15 cellular contexts compared by ENCODE assay signal in genomic region chr14:100104006-100104352, GRCh38. TPM values are rescaled to one million over a fixed set of nuclear protein-coding genes. Genes with fewer than 3 reads are reported as not detected.
DNase-seq lines count a peak whose midpoint lies in the region; ATAC-seq and TF ChIP-seq lines count a peak whose summit lies in the region.
"Had no signal": no experiment of that assay in that cellular context is flagged by ENCODE, and none has a peak within 500 bp of the region (broad histone marks: within the 10 kb centered on the region; RNA-seq: fewer than 3 reads in every experiment).

No MANE protein-coding gene starts in this region.

- H3K4me3 Mint-ChIP-seq in activated naive CD4-positive, alpha-beta T cell treated with anti-CD3 and anti-CD28 coated beads, Interleukin-2, amount 10 ng/mL, durations not matched to agents 7 days and 5 days = peak overlapping the region; percentile 48
- H3K4me3 Mint-ChIP-seq in activated CD8-positive, alpha-beta T cell treated with anti-CD3 and anti-CD28 coated beads, Interleukin-2, amount 10 ng/mL, durations not matched to agents 7 days and 5 days = peak overlapping the region; percentile 53
- H3K4me3 Mint-ChIP-seq: H9 had no signal

- H3K27me3 ChIP-seq in hepatocyte = no peaks in the 10 kb centered on the region

- H3K79me2 ChIP-seq in hepatocyte = peaks cover 6% of the 10 kb centered on the region

- no peaks in the 10 kb centered on the region for H3K9me3 ChIP-seq in hepatocyte (ENCODE audit: low read depth)

- no peaks in the 10 kb centered on the region for H3K27me3 Mint-ChIP-seq in activated naive CD4-positive, alpha-beta T cell treated with anti-CD3 and anti-CD28 coated beads, Interleukin-2, amount 10 ng/mL, durations not matched to agents 7 days and 5 days
- no peaks in the 10 kb centered on the region for H3K27me3 Mint-ChIP-seq in activated CD8-positive, alpha-beta T cell treated with anti-CD3 and anti-CD28 coated beads, Interleukin-2, amount 10 ng/mL, durations not matched to agents 7 days and 5 days (ENCODE audit: low read depth)

- peaks cover 20% of the 10 kb centered on the region for H3K4me1 ChIP-seq in hepatocyte (ENCODE audit: insufficient read depth)

- H3K27ac ChIP-seq in hepatocyte (no peak overlapping the region), temporal lobe (ENCODE audit: low read depth, low read length) (peak overlapping the region; percentile 0)
- H3K27ac ChIP-seq: WERI-Rb-1 had no signal

- H4K20me1 ChIP-seq in hepatocyte (ENCODE audit: insufficient read depth, poor library complexity, severe bottlenecking) = no peaks in the 10 kb centered on the region

- 73% methylated on average over 4 of the region's 4 CpGs for WGBS in hepatocyte (ENCODE audit: low lambda C conversion rate, missing lambda C conversion rate)

- DNase-seq in activated naive CD4-positive, alpha-beta T cell treated with anti-CD3 and anti-CD28 coated beads, Interleukin-2, amount 10 ng/mL, durations not matched to agents 7 days and 5 days = no peak
- DNase-seq in activated naive CD4-positive, alpha-beta T cell (lab: John Stamatoyannopoulos, UW) = no peak
- no peak for DNase-seq in activated CD8-positive, alpha-beta T cell treated with anti-CD3 and anti-CD28 coated beads, Interleukin-2, amount 10 ng/mL, durations not matched to agents 7 days and 5 days
- DNase-seq in hepatocyte (ENCODE audit: low spot score) (no peak), SKM-1 treated with dmso at 0.1 percent for 144 hours (lab: John Stamatoyannopoulos, UW; ENCODE audit: unreplicated experiment) (no peak), HT-29 (ENCODE audit: low spot score) (no peak)
- no peak for DNase-seq in stimulated activated CD4-positive, alpha-beta T cell treated with anti-CD3 and anti-CD28 coated beads, Interleukin-4, amount 100 ng/mL, for 4 hours
- DNase-seq: C1 segment of cervical spinal cord; H9; Karpas-422; NCI-H2227 treated with DMSO at 0.1 percent for 48 hours; stimulated activated naive CD4-positive, alpha-beta T cell treated with Interleukin-2 at 50 U/mL for 16 hours; WERI-Rb-1 had no signal

- CTCF ChIA-PET in activated naive CD4-positive, alpha-beta T cell treated with anti-CD3 and anti-CD28 coated beads, Interleukin-2, amount 10 ng/mL, durations not matched to agents 7 days and 5 days (lab: Charles Lee) = interaction anchor here (0.9 to 14.4 kb wide), 6 partner anchors 9 to 121 kb away, joined by 3 to 488 read pairs (median 4); partner anchors contain the start of gene EVL
- CTCF ChIA-PET in activated CD8-positive, alpha-beta T cell treated with anti-CD3 and anti-CD28 coated beads, Interleukin-2, amount 10 ng/mL, durations not matched to agents 7 days and 5 days (lab: Charles Lee) = interaction anchor here (0.8 to 13.2 kb wide), 10 partner anchors 8 to 130 kb away, joined by 3 to 321 read pairs (median 6); partner anchors contain the start of gene EVL

- POLR2A ChIA-PET in activated CD8-positive, alpha-beta T cell treated with anti-CD3 and anti-CD28 coated beads, Interleukin-2, amount 10 ng/mL, durations not matched to agents 7 days and 5 days (lab: Charles Lee) = interaction anchor here (1.8 to 3.6 kb wide), 5 partner anchors 22 to 38 kb away, joined by 8 to 20 read pairs (median 13); partner anchors contain the start of gene EVL

- no peak overlapping the region for H2AFZ ChIP-seq in hepatocyte

- peak overlapping the region; percentile 35 for H3K4me2 ChIP-seq in hepatocyte

- no peak for TF ChIP-seq CTCF in hepatocyte (IDR thresholded peaks at IDR 0.05; ENCODE audit: poor library complexity)

- no peak for ATAC-seq in activated CD8-positive, alpha-beta T cell treated with anti-CD3 and anti-CD28 coated beads, Interleukin-2, amount 10 ng/mL, durations not matched to agents 7 days and 5 days
- ATAC-seq: Panc1 had no signal

- no peaks in the 10 kb centered on the region for H3K9me2 ChIP-seq in hepatocyte (replicated peaks; ENCODE audit: insufficient read depth)

- H3K27ac Mint-ChIP-seq in activated naive CD4-positive, alpha-beta T cell treated with anti-CD3 and anti-CD28 coated beads, Interleukin-2, amount 10 ng/mL, durations not matched to agents 7 days and 5 days = peak overlapping the region; percentile 94
- peak overlapping the region; percentile 76 for H3K27ac Mint-ChIP-seq in activated CD8-positive, alpha-beta T cell treated with anti-CD3 and anti-CD28 coated beads, Interleukin-2, amount 10 ng/mL, durations not matched to agents 7 days and 5 days

- H3K4me3 ChIP-seq in hepatocyte = no peak overlapping the region

- no peaks in the 10 kb centered on the region for H3K9me3 Mint-ChIP-seq in activated naive CD4-positive, alpha-beta T cell treated with anti-CD3 and anti-CD28 coated beads, Interleukin-2, amount 10 ng/mL, durations not matched to agents 7 days and 5 days
- no peaks in the 10 kb centered on the region for H3K9me3 Mint-ChIP-seq in activated CD8-positive, alpha-beta T cell treated with anti-CD3 and anti-CD28 coated beads, Interleukin-2, amount 10 ng/mL, durations not matched to agents 7 days and 5 days (ENCODE audit: insufficient read depth)
- H3K9me3 Mint-ChIP-seq: H9 had no signal

- H3K4me1 Mint-ChIP-seq in activated naive CD4-positive, alpha-beta T cell treated with anti-CD3 and anti-CD28 coated beads, Interleukin-2, amount 10 ng/mL, durations not matched to agents 7 days and 5 days = peaks cover 98% of the 10 kb centered on the region
- H3K4me1 Mint-ChIP-seq in activated CD8-positive, alpha-beta T cell treated with anti-CD3 and anti-CD28 coated beads, Interleukin-2, amount 10 ng/mL, durations not matched to agents 7 days and 5 days (ENCODE audit: low read depth) = peaks cover 96% of the 10 kb centered on the region

- H3K36me3 Mint-ChIP-seq in activated naive CD4-positive, alpha-beta T cell treated with anti-CD3 and anti-CD28 coated beads, Interleukin-2, amount 10 ng/mL, durations not matched to agents 7 days and 5 days = peaks cover 83% of the 10 kb centered on the region
- H3K36me3 Mint-ChIP-seq in activated CD8-positive, alpha-beta T cell treated with anti-CD3 and anti-CD28 coated beads, Interleukin-2, amount 10 ng/mL, durations not matched to agents 7 days and 5 days (ENCODE audit: low read depth) = peaks cover 90% of the 10 kb centered on the region

- H3K36me3 ChIP-seq in hepatocyte (replicated peaks; ENCODE audit: insufficient read depth, low read depth) = no peaks in the 10 kb centered on the region

RNA-seq across cellular contexts. Expression of gene EVL, which starts 38.8 kb away (rescaled TPM):
- 100 to 1,000 TPM; 863 to 926 TPM for total RNA-seq in activated CD8-positive, alpha-beta T cell treated with anti-CD3 and anti-CD28 coated beads, Interleukin-2, amount 10 ng/mL, durations not matched to agents 7 days and 5 days
- total RNA-seq in hepatocyte (43.4 and 60.5 TPM in 2 replicates), temporal lobe (89.5 TPM)
- polyA plus RNA-seq in hepatocyte = 77.2 and 103 TPM in 2 replicates
- total RNA-seq in HT-29 (2014; rRNA removed; shearing (Covaris generic)) = 3.2 and 6.9 TPM in 2 replicates

RNA-seq across cellular contexts. Expression of gene DEGS2, which starts 55.5 kb away (rescaled TPM):
- under 1 TPM; 0.05 to 0.39 TPM for total RNA-seq in activated CD8-positive, alpha-beta T cell treated with anti-CD3 and anti-CD28 coated beads, Interleukin-2, amount 10 ng/mL, durations not matched to agents 7 days and 5 days
- total RNA-seq in hepatocyte = 1.8 and 5.3 TPM in 2 replicates
- polyA plus RNA-seq in hepatocyte = 7.7 and 11.8 TPM in 2 replicates
- total RNA-seq in temporal lobe = 2.2 TPM
- total RNA-seq in HT-29 (2014; rRNA removed; shearing (Covaris generic)) = 87.3 and 94.2 TPM in 2 replicates

Comparison
In these comparisons a context has a peak if more than half of its experiments do, and no peak if none do; other contexts are left out.
1. RNA of gene DEGS2, which starts 55.5 kb away (total RNA-seq): 87.3 to 94.2 TPM in HT-29; 1.8 to 5.3 TPM in hepatocyte, 2.2 TPM in temporal lobe (single experiment) and 0.05 to 0.39 TPM in activated CD8-positive, alpha-beta T cell treated with anti-CD3 and anti-CD28 coated beads, Interleukin-2, amount 10 ng/mL, durations not matched to agents 7 days and 5 days; every median in the first group is over 10 times any median in the second.